1 cellular context compared by ENCODE assay signal in the genomic region with DNA sequence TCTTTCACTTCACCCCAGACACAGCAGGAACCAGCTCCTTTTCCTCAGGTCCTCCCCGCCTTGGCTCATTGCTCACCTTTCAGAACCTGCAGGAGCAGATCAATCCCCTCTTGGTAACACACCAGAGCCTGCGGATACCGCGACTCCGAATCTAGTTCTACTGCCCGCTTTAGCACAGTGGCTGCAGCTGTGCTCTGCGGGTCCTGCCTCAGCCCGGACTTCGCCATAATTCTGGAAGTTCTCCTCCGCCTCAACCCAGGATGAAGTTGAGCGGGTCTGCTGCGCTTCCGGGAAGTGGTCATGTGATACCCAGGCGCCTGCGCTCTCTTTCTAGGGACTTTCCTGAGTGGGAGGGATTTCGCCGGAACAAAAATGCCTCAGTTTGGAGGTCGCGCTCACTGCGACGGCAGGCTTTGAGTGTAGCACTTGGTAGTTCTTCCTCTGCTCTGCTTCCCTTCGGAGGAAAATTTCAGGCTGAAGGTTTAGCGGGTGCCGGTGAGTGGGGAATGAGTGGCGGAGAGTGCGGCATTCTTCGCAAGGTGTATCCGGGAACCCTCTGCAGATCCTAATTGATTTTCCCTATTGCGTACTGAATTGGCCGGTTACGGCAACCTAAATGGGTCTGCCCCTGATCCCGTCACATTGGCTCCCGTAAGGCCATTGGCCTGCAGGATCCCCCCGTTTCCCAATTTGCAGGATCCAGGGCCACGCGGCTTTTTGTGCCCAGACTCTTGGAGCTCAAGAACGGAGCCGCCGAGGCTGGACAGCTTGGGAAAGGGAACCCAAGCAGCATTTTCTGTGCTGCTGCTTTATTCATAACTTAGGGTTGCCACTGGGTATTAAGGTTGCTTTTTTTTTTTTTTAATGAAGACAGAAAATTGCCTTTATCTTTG.
A peak's percentile ranks its signal among the peaks of the same experiment; 100 is the strongest.
TF ChIP-seq lines count a peak whose summit lies in the region.

A gene (minus strand): TSS at position 304 of the 893 bp plus-strand sequence. CDS start 77 bp downstream, at position 227.
A gene (plus strand): TSS at position 430 of the 893 bp plus-strand sequence. CDS start 5,020 bp downstream, outside the sequence.

TF ChIP-seq in HEK293, 187 proteins besides CTCF, POLR2A, EP300 and RAD21 (continued from another document and continues in another):
- TF ChIP-seq ZNF394 (tag by site-specific recombination; IDR thresholded peaks at IDR 0.05; ENCODE audit: borderline replicate concordance) (peak; percentile 68; the same call in 1 of the 2 replicates), ZNF10 (tag by site-specific recombination; IDR thresholded peaks at IDR 0.05) (peak; percentile 66; the same call in 1 of the 2 replicates), KLF8 (tag by site-specific recombination; IDR thresholded peaks at IDR 0.05) (peak; percentile 74; the same call in 1 of the 2 replicates), ZNF664 (tag by site-specific recombination; IDR thresholded peaks at IDR 0.05) (peak; percentile 82), ZNF174 (tag by site-specific recombination; IDR thresholded peaks at IDR 0.05) (no peak), ZSCAN30 (tag by site-specific recombination; IDR thresholded peaks at IDR 0.05) (peak; percentile 63), GLIS1 (tag by site-specific recombination; IDR thresholded peaks at IDR 0.05) (0 out of 2 replicates have a peak, but pooled peaks have one; percentile 14), ZNF555 (tag by site-specific recombination; conservative IDR thresholded peaks at IDR 0.05) (no peak), ZNF610 (tag by site-specific recombination; IDR thresholded peaks at IDR 0.05; ENCODE audit: borderline replicate concordance) (peak; percentile 43; the same call in 1 of the 2 replicates), MZF1 (tag by site-specific recombination; IDR thresholded peaks at IDR 0.05; ENCODE audit: borderline replicate concordance) (peak; percentile 76), ZNF76 (tag by site-specific recombination; IDR thresholded peaks at IDR 0.05; ENCODE audit: borderline replicate concordance, low read depth) (peak; percentile 85), ZNF2 (tag by site-specific recombination; IDR thresholded peaks at IDR 0.05) (peak; percentile 89), ZNF239 (tag by site-specific recombination; IDR thresholded peaks at IDR 0.05) (no peak), MEIS1 (CRISPR knock-in tag; IDR thresholded peaks at IDR 0.05; ENCODE audit: borderline replicate concordance) (no peak), ZNF654 (tag by site-specific recombination; IDR thresholded peaks at IDR 0.05; ENCODE audit: low read depth) (no peak), ZNF133 (tag by site-specific recombination; IDR thresholded peaks at IDR 0.05) (no peak), ZNF785 (tag by site-specific recombination; IDR thresholded peaks at IDR 0.05) (no peak), ZNF768 (tag by site-specific recombination; IDR thresholded peaks at IDR 0.05) (no peak), SP2 (tag by site-specific recombination; IDR thresholded peaks at IDR 0.05) (peak; percentile 69), ZNF248 (tag by site-specific recombination; IDR thresholded peaks at IDR 0.05) (no peak), ZNF341 (tag by site-specific recombination; IDR thresholded peaks at IDR 0.05; ENCODE audit: low read depth) (no peak), SP3 (tag by site-specific recombination; IDR thresholded peaks at IDR 0.05) (peak; percentile 84), FEZF1 (tag by site-specific recombination; IDR thresholded peaks at IDR 0.05) (0 out of 2 replicates have a peak, but pooled peaks have one; percentile 9), ZNF521 (tag by site-specific recombination; IDR thresholded peaks at IDR 0.05) (no peak), ZNF701 (tag by site-specific recombination; IDR thresholded peaks at IDR 0.05) (no peak)
- TF ChIP-seq, protein P1, sequence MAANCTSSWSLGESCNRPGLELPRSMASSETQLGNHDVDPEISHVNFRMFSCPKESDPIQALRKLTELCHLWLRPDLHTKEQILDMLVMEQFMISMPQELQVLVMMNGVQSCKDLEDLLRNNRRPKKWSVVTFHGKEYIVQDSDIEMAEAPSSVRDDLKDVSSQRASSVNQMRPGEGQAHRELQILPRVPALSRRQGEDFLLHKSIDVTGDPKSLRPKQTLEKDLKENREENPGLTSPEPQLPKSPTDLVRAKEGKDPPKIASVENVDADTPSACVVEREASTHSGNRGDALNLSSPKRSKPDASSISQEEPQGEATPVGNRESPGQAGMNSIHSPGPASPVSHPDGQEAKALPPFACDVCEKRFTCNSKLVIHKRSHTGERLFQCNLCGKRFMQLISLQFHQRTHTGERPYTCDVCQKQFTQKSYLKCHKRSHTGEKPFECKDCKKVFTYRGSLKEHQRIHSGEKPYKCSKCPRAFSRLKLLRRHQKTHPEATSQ (tag by site-specific recombination; IDR thresholded peaks at IDR 0.05): peak; percentile 76; the same call in 1 of the 2 replicates
- TF ChIP-seq, protein P2, sequence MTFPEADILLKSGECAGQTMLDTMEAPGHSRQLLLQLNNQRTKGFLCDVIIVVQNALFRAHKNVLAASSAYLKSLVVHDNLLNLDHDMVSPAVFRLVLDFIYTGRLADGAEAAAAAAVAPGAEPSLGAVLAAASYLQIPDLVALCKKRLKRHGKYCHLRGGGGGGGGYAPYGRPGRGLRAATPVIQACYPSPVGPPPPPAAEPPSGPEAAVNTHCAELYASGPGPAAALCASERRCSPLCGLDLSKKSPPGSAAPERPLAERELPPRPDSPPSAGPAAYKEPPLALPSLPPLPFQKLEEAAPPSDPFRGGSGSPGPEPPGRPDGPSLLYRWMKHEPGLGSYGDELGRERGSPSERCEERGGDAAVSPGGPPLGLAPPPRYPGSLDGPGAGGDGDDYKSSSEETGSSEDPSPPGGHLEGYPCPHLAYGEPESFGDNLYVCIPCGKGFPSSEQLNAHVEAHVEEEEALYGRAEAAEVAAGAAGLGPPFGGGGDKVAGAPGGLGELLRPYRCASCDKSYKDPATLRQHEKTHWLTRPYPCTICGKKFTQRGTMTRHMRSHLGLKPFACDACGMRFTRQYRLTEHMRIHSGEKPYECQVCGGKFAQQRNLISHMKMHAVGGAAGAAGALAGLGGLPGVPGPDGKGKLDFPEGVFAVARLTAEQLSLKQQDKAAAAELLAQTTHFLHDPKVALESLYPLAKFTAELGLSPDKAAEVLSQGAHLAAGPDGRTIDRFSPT (tag by site-specific recombination; IDR thresholded peaks at IDR 0.05): no peak
- TF ChIP-seq, protein P3, sequence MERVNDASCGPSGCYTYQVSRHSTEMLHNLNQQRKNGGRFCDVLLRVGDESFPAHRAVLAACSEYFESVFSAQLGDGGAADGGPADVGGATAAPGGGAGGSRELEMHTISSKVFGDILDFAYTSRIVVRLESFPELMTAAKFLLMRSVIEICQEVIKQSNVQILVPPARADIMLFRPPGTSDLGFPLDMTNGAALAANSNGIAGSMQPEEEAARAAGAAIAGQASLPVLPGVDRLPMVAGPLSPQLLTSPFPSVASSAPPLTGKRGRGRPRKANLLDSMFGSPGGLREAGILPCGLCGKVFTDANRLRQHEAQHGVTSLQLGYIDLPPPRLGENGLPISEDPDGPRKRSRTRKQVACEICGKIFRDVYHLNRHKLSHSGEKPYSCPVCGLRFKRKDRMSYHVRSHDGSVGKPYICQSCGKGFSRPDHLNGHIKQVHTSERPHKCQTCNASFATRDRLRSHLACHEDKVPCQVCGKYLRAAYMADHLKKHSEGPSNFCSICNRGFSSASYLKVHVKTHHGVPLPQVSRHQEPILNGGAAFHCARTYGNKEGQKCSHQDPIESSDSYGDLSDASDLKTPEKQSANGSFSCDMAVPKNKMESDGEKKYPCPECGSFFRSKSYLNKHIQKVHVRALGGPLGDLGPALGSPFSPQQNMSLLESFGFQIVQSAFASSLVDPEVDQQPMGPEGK (tag by site-specific recombination; IDR thresholded peaks at IDR 0.05): no peak
- TF ChIP-seq, protein P4, sequence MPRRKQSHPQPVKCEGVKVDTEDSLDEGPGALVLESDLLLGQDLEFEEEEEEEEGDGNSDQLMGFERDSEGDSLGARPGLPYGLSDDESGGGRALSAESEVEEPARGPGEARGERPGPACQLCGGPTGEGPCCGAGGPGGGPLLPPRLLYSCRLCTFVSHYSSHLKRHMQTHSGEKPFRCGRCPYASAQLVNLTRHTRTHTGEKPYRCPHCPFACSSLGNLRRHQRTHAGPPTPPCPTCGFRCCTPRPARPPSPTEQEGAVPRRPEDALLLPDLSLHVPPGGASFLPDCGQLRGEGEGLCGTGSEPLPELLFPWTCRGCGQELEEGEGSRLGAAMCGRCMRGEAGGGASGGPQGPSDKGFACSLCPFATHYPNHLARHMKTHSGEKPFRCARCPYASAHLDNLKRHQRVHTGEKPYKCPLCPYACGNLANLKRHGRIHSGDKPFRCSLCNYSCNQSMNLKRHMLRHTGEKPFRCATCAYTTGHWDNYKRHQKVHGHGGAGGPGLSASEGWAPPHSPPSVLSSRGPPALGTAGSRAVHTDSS (tag by site-specific recombination; IDR thresholded peaks at IDR 0.05): no peak; the same call in 1 of the 2 replicates
- TF ChIP-seq, protein P5, sequence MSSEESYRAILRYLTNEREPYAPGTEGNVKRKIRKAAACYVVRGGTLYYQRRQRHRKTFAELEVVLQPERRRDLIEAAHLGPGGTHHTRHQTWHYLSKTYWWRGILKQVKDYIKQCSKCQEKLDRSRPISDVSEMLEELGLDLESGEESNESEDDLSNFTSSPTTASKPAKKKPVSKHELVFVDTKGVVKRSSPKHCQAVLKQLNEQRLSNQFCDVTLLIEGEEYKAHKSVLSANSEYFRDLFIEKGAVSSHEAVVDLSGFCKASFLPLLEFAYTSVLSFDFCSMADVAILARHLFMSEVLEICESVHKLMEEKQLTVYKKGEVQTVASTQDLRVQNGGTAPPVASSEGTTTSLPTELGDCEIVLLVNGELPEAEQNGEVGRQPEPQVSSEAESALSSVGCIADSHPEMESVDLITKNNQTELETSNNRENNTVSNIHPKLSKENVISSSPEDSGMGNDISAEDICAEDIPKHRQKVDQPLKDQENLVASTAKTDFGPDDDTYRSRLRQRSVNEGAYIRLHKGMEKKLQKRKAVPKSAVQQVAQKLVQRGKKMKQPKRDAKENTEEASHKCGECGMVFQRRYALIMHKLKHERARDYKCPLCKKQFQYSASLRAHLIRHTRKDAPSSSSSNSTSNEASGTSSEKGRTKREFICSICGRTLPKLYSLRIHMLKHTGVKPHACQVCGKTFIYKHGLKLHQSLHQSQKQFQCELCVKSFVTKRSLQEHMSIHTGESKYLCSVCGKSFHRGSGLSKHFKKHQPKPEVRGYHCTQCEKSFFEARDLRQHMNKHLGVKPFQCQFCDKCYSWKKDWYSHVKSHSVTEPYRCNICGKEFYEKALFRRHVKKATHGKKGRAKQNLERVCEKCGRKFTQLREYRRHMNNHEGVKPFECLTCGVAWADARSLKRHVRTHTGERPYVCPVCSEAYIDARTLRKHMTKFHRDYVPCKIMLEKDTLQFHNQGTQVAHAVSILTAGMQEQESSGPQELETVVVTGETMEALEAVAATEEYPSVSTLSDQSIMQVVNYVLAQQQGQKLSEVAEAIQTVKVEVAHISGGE (tag by site-specific recombination; conservative IDR thresholded peaks at IDR 0.05; ENCODE audit: low read depth): peak; percentile 99
- TF ChIP-seq, protein P6, sequence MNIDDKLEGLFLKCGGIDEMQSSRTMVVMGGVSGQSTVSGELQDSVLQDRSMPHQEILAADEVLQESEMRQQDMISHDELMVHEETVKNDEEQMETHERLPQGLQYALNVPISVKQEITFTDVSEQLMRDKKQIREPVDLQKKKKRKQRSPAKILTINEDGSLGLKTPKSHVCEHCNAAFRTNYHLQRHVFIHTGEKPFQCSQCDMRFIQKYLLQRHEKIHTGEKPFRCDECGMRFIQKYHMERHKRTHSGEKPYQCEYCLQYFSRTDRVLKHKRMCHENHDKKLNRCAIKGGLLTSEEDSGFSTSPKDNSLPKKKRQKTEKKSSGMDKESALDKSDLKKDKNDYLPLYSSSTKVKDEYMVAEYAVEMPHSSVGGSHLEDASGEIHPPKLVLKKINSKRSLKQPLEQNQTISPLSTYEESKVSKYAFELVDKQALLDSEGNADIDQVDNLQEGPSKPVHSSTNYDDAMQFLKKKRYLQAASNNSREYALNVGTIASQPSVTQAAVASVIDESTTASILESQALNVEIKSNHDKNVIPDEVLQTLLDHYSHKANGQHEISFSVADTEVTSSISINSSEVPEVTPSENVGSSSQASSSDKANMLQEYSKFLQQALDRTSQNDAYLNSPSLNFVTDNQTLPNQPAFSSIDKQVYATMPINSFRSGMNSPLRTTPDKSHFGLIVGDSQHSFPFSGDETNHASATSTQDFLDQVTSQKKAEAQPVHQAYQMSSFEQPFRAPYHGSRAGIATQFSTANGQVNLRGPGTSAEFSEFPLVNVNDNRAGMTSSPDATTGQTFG (tag by site-specific recombination; IDR thresholded peaks at IDR 0.05; ENCODE audit: borderline replicate concordance): no peak
- TF ChIP-seq, protein P7, sequence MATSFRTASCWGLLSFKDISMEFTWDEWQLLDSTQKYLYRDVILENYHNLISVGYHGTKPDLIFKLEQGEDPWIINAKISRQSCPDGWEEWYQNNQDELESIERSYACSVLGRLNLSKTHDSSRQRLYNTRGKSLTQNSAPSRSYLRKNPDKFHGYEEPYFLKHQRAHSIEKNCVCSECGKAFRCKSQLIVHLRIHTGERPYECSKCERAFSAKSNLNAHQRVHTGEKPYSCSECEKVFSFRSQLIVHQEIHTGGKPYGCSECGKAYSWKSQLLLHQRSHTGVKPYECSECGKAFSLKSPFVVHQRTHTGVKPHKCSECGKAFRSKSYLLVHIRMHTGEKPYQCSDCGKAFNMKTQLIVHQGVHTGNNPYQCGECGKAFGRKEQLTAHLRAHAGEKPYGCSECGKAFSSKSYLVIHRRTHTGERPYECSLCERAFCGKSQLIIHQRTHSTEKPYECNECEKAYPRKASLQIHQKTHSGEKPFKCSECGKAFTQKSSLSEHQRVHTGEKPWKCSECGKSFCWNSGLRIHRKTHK (tag by site-specific recombination; IDR thresholded peaks at IDR 0.05): no peak
- TF ChIP-seq, protein P8, sequence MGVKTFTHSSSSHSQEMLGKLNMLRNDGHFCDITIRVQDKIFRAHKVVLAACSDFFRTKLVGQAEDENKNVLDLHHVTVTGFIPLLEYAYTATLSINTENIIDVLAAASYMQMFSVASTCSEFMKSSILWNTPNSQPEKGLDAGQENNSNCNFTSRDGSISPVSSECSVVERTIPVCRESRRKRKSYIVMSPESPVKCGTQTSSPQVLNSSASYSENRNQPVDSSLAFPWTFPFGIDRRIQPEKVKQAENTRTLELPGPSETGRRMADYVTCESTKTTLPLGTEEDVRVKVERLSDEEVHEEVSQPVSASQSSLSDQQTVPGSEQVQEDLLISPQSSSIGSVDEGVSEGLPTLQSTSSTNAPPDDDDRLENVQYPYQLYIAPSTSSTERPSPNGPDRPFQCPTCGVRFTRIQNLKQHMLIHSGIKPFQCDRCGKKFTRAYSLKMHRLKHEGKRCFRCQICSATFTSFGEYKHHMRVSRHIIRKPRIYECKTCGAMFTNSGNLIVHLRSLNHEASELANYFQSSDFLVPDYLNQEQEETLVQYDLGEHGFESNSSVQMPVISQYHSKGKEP (tag by site-specific recombination; IDR thresholded peaks at IDR 0.05): peak; percentile 67; the same call in 1 of the 2 replicates
- TF ChIP-seq, protein P9, sequence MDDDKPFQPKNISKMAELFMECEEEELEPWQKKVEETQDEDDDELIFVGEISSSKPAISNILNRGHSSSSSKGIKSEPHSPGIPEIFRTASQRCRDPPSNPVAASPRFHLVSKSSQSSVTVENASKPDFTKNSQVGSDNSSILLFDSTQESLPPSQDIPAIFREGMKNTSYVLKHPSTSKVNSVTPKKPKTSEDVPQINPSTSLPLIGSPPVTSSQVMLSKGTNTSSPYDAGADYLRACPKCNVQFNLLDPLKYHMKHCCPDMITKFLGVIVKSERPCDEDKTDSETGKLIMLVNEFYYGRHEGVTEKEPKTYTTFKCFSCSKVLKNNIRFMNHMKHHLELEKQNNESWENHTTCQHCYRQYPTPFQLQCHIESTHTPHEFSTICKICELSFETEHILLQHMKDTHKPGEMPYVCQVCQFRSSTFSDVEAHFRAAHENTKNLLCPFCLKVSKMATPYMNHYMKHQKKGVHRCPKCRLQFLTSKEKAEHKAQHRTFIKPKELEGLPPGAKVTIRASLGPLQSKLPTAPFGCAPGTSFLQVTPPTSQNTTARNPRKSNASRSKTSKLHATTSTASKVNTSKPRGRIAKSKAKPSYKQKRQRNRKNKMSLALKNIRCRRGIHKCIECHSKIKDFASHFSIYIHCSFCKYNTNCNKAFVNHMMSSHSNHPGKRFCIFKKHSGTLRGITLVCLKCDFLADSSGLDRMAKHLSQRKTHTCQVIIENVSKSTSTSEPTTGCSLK (tag by site-specific recombination; IDR thresholded peaks at IDR 0.05): no peak
